In the genomic region with DNA sequence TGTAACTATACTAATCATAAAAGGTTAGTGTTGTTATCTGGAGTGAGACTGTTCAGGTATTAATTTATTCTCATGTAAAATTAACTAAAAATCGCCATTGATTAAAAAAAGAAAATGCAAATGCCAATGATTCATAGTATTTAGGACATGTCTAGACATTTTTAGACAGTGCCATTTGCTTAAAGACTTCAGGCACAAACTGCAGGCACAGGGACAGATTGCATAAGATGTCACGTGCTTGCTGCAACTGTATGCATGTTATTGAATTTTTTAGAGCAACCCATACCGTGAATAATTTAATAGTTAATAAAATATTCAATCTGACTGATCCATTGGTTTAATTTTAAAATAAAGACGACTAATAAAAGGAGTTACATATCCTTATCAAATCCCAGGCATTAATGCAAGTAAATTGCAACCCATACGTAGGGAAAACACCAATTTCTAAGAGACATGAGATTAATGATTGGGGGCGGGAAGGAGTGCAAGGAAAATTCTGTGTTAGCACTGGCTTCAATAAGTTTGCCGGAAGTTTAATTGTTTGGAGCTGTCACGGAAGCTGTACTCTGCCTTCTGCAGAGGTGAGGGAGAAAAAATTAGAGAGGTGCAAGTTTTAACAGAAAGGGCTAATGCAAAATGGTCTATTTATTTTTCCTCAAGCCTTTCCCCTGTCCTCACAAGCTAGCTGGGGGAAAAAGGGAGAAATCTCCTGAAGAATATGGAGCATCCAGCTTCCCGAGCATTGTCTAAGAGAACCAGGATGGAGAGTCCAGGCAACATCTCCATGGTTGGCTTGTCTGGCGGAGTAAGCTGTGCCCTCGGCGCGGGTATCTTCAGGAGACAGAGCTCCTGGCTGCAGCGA, we compare ENCODE assay signal across 9 cellular contexts. TPM values are rescaled to one million over a fixed set of nuclear protein-coding genes. Genes with fewer than 3 reads are reported as not detected.
DNase-seq lines count a peak whose midpoint lies in the region; ATAC-seq, FAIRE-seq and TF ChIP-seq lines count a peak whose summit lies in the region.
"Had no signal": no experiment of that assay in that cellular context is flagged by ENCODE, and none has a peak within 500 bp of the region (broad histone marks: within the 10 kb centered on the region; RNA-seq: fewer than 3 reads in every experiment).

No MANE protein-coding gene starts in this region.

- no peaks in the 10 kb centered on the region for H3K9me3 ChIP-seq in right atrium auricular region

- TF ChIP-seq CTCF in right atrium auricular region (IDR thresholded peaks at IDR 0.05) (no peak), chondrocyte (IDR thresholded peaks at IDR 0.05) (no peak)

- H3K56ac ChIP-seq in mesendoderm (ENCODE audit: low read length): peak overlapping the region; percentile 96

- no peak overlapping the region for H3K18ac ChIP-seq in mesendoderm (ENCODE audit: low read length)

- no peak overlapping the region for H2AK5ac ChIP-seq in mesendoderm (ENCODE audit: low read length)

- H4K5ac ChIP-seq in mesendoderm (ENCODE audit: low read length): no peak overlapping the region

- no peaks in the 10 kb centered on the region for H3K9me3 Mint-ChIP-seq in chondrocyte (ENCODE audit: low read depth)

- no peak overlapping the region for H3K4ac ChIP-seq in mesendoderm (ENCODE audit: low read depth, low read length)

- peak overlapping the region; percentile 98 for H3K4me2 ChIP-seq in mesendoderm (ENCODE audit: low read length)

- FAIRE-seq in RCC 7860 (lab: Jason Lieb, UNC): no peak

- intact Hi-C loops in left ventricle myocardium superior (cut with micrococcal nuclease): no loop called here

- no peak for ATAC-seq in left ventricle myocardium superior
- no peak for ATAC-seq in HG03097 (IDR thresholded peaks at IDR 0.05; ENCODE audit: low FRiP score, unreplicated experiment)
- ATAC-seq in GM19035 (IDR thresholded peaks at IDR 0.05; ENCODE audit: unreplicated experiment): no peak

- DNase-seq in right atrium auricular region (ENCODE audit: low spot score) (no peak), left ventricle myocardium superior (no peak), chondrocyte (ENCODE audit: low spot score) (no peak), mesendoderm (no peak), RCC 7860 (ENCODE audit: low spot score) (no peak)
- DNase-seq in central memory CD4-positive, alpha-beta T cell: no peak
- DNase-seq: DND-41 had no signal

- no peaks in the 10 kb centered on the region for H3K79me2 ChIP-seq in mesendoderm (ENCODE audit: control insufficient read depth, insufficient read depth, low read length)

- no peaks in the 10 kb centered on the region for H3K79me1 ChIP-seq in mesendoderm (ENCODE audit: low read length)

- H3K4me1 ChIP-seq in right atrium auricular region: peaks cover 0 to 6% of the 10 kb centered on the region in 2 donors
- H3K4me1 ChIP-seq in mesendoderm (ENCODE audit: control insufficient read depth, low read depth, low read length): no peaks in the 10 kb centered on the region

- no peak overlapping the region for H2BK5ac ChIP-seq in mesendoderm (ENCODE audit: low read length)

- WGBS in mesendoderm (ENCODE audit: extremely low coverage, insufficient coverage, low lambda C conversion rate): no CpG with 5 or more reads among the region's 14 CpGs

- H3K27me3 ChIP-seq in right atrium auricular region: no peaks in the 10 kb centered on the region
- no peaks in the 10 kb centered on the region for H3K27me3 ChIP-seq in mesendoderm (ENCODE audit: insufficient read depth, low read length, poor library complexity)

- H3K27ac ChIP-seq in right atrium auricular region: peak overlapping the region; percentile 31 to 46
- H3K27ac ChIP-seq in mesendoderm (ENCODE audit: low read depth, low read length): no peak overlapping the region

- peaks cover 8% of the 10 kb centered on the region for H3K36me3 Mint-ChIP-seq in chondrocyte (ENCODE audit: low read depth)

- no peak overlapping the region for H3K23ac ChIP-seq in mesendoderm (ENCODE audit: low read length)

- H3K27me3 Mint-ChIP-seq in chondrocyte (ENCODE audit: low read depth): no peaks in the 10 kb centered on the region

- no peak overlapping the region for H4K8ac ChIP-seq in mesendoderm (ENCODE audit: low read depth, low read length)

- H3K36me3 ChIP-seq in right atrium auricular region (no peaks in the 10 kb centered on the region), mesendoderm (ENCODE audit: control insufficient read depth, insufficient read depth, low read length) (no peaks in the 10 kb centered on the region)

- no peak overlapping the region for H2BK120ac ChIP-seq in mesendoderm (ENCODE audit: low read depth, low read length)

- H3K4me3 ChIP-seq in right atrium auricular region (peak overlapping the region; percentile 53 to 57), mesendoderm (ENCODE audit: low read length) (peak overlapping the region; percentile 79)

- H3K9ac ChIP-seq in mesendoderm (ENCODE audit: low read length): peak overlapping the region; percentile 83

- no peak overlapping the region for H2BK15ac ChIP-seq in mesendoderm (replicated peaks; ENCODE audit: low read depth)

- H3K4me3 Mint-ChIP-seq in chondrocyte (ENCODE audit: unreplicated experiment): peak overlapping the region; percentile 99

- peak overlapping the region; percentile 99 for H3K27ac Mint-ChIP-seq in chondrocyte (ENCODE audit: unreplicated experiment)

- H3K4me1 Mint-ChIP-seq in chondrocyte (ENCODE audit: low read depth): peaks cover 50% of the 10 kb centered on the region

RNA-seq across cellular contexts. Expression of gene EDIL3, which starts 2.9 kb away (rescaled TPM):
- 10 to 100 TPM in 1 of 2 donors, 1 to 10 TPM in 1; 9.0 to 10.8 TPM for total RNA-seq in right atrium auricular region
- 14.4 TPM for total RNA-seq in left ventricle myocardium superior
- total RNA-seq in chondrocyte: 562 to 605 TPM (median 604 TPM) in 3 replicates
- 11.3 TPM for polyA plus RNA-seq in mesendoderm (2013, experiment 1 of 2)
- 12.5 TPM for polyA plus RNA-seq in mesendoderm (2013, experiment 2 of 2)

Comparison
In these comparisons a context has a peak if more than half of its experiments do, and no peak if none do; other contexts are left out.
1. RNA of gene EDIL3, which starts 2.9 kb away (total RNA-seq): 562 to 605 TPM in chondrocyte; 14.4 TPM in left ventricle myocardium superior (single experiment) and 9.0 to 10.8 TPM in right atrium auricular region; every median in the first group is over 10 times any median in the second.